Comparison of ENCODE assay signal across 31 cellular contexts in the genomic region with DNA sequence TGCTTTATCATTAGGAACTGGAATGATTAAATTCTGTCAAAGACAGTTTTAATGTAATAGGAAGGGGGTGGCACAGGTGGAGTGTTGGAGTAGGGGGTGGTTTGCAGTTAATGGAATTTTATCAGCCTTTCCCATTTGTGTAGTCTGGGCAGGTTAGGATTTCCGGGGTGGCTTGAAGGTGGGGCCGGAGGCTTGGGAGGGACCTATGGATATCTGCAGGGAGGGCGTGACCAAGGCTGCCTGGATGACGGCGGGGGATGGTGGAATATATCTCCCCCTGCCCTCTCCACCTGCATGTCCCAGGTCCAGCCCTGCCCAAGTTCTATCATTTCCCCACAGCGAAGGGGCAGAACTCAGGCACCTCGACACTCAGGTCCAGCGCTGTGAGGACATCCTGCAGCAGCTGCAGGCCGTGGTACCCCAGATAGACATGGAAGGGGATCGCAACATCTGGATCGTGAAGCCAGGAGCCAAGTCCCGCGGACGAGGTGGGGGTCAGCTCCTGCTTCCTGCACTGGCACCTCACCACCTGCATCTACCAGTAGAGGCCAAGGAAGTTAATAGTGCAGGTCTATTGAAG. TPM values are rescaled to one million over a fixed set of nuclear protein-coding genes. Genes with fewer than 3 reads are reported as not detected.
"Had no signal": no experiment of that assay in that cellular context is flagged by ENCODE, and none has a peak within 500 bp of the region (broad histone marks: within the 10 kb centered on the region; RNA-seq: fewer than 3 reads in every experiment).

No MANE protein-coding gene starts in this region.

- DNase-seq: colonic mucosa; effector CD8-positive, alpha-beta T cell; endodermal cell; foreskin fibroblast; gastrocnemius medialis; head of caudate nucleus; left cardiac atrium; naive B cell; sigmoid colon; spleen; stimulated activated CD4-positive, alpha-beta T cell treated with anti-CD3 and anti-CD28 coated beads, Interleukin-4, amount 100 ng/mL, for 4 hours; stimulated activated naive CD8-positive, alpha-beta T cell treated with anti-CD3 and anti-CD28 coated beads, Interleukin-15, Interleukin-2, amounts not matched to agents 100 U/mL and 50 U/mL, for 24 hours; substantia nigra; testis; upper lobe of left lung; uterus had no signal

- FAIRE-seq: islet of Langerhans had no signal

- H3K4me1 ChIP-seq: colonic mucosa, gastrocnemius medialis, prostate gland, right atrium auricular region, sigmoid colon, testis, tibial nerve, upper lobe of left lung, uterus had no signal

- H3K27ac ChIP-seq: colonic mucosa, epithelial cell of prostate, gastrocnemius medialis, prostate gland, right atrium auricular region, sigmoid colon, spleen, testis, tibial nerve, upper lobe of left lung, uterus had no signal

- H3K9me3 ChIP-seq: colonic mucosa, gastrocnemius medialis, prostate gland, right atrium auricular region, sigmoid colon, spleen, testis, tibial nerve, upper lobe of left lung, uterus had no signal

- H3K4me3 ChIP-seq: colonic mucosa, gastrocnemius medialis, lung, prostate gland, right atrium auricular region, sigmoid colon, spleen, testis, tibial nerve, upper lobe of left lung, uterus had no signal

- H3K36me3 ChIP-seq: colonic mucosa, prostate gland, right atrium auricular region, uterus had no signal

- H3K27me3 ChIP-seq: colonic mucosa, gastrocnemius medialis, right atrium auricular region, sigmoid colon, spleen, testis, tibial nerve, upper lobe of left lung, uterus had no signal

- ATAC-seq: esophagus mucosa; gastrocnemius medialis; left cardiac atrium; natural killer cell treated with Interleukin-12 subunit alpha and Interleukin-12 subunit beta and Interleukin-15 and Interleukin-18, amount 100 ng/mL, for 72 hours; stimulated activated memory B cell treated with anti-CD40 and anti-IgM and Interleukin-4, amounts not matched to agents 10 μg/mL and 1 μg/mL and 100 μg/mL, for 72 hours; stimulated activated naive CD8-positive, alpha-beta T cell treated with anti-CD3 and anti-CD28 coated beads, Interleukin-15, Interleukin-2, amounts not matched to agents 100 U/mL and 50 U/mL, for 24 hours had no signal

RNA-seq across cellular contexts. Expression of a gene that starts 54.5 kb away (rescaled TPM):
- total RNA-seq: chondrocyte; endodermal cell; esophagus mucosa; glomerular endothelial cell; kidney epithelial cell; lung; mononuclear cell; natural killer cell treated with Interleukin-12 subunit alpha and Interleukin-12 subunit beta and Interleukin-15 and Interleukin-18, amount 100 ng/mL, for 72 hours; neural crest cell; osteocyte; spleen; upper lobe of left lung had no signal
